1 cellular context compared by ENCODE assay signal in the genomic region with DNA sequence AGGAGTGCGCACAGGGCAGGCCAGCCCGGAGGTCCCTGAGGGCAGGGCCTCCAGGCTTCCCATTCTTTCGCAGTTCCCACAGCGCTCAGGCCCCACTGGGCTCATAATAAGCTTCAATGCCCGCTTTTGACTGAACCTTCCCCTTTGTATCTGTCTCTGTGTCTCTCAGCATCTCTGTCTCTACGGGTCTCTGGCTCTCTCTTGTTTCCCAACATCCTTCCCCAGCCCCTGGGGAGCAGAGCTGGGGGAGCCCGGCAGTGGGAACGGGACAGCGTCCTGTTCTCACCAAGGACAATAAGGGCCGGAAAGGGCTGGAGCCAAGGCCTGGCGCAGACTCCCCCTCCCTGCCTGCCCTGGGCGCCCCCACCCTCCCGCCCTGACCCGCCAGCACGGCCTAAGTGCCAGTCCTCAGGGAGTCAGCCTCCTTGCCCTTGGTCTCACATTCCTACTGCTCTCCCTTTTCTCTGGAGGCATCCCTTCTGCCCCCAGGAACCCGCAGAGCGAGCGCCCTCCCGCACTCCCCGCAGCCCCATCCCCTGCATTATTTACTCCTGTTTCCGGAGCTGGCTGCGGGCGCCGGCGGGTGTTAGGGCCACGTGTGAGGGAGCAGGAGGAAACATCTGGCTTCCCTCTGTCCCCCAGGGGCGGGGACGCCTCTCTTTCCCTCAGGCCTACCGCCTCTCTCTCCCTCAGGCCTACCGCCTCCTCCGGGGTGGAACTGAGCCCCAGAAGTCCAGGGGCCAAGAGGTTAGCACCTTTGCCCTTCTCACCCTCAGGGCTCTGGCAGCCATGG.
TF ChIP-seq lines count a peak whose summit lies in the region.

No MANE protein-coding gene starts in this region.

TF ChIP-seq in IMR-90, 13 proteins besides CTCF, POLR2A, EP300 and RAD21 (continued from another document):
- no peak for TF ChIP-seq RCOR1 (IDR thresholded peaks at IDR 0.05; ENCODE audit: insufficient replicate concordance, low read length)
- no peak for TF ChIP-seq CHD1 (IDR thresholded peaks at IDR 0.05; ENCODE audit: low read depth, low read length)
- TF ChIP-seq MXI1 (IDR thresholded peaks at IDR 0.05; ENCODE audit: borderline replicate concordance, low read depth, low read length): no peak
- TF ChIP-seq FOS (IDR thresholded peaks at IDR 0.05; ENCODE audit: low read depth, low read length): no peak
- no peak for TF ChIP-seq CEBPB (IDR thresholded peaks at IDR 0.05; ENCODE audit: low read depth, low read length)
- TF ChIP-seq NFE2L2 (IDR thresholded peaks at IDR 0.05; ENCODE audit: low read depth, low read length): no peak
- TF ChIP-seq USF2 (IDR thresholded peaks at IDR 0.05; ENCODE audit: low read depth, low read length): no peak
